In genomic region chr2:9335322-9335754, GRCh38 we compare ENCODE assay signal across 1 cellular context.
A peak's percentile ranks its signal among the peaks of the same experiment; 100 is the strongest.
TF ChIP-seq lines count a peak whose summit lies in the region.

No MANE protein-coding gene starts in this region.

TF ChIP-seq in HepG2, 621 proteins besides CTCF, POLR2A, EP300 and RAD21 (continued from another document and continues in another):
- TF ChIP-seq, protein P1, sequence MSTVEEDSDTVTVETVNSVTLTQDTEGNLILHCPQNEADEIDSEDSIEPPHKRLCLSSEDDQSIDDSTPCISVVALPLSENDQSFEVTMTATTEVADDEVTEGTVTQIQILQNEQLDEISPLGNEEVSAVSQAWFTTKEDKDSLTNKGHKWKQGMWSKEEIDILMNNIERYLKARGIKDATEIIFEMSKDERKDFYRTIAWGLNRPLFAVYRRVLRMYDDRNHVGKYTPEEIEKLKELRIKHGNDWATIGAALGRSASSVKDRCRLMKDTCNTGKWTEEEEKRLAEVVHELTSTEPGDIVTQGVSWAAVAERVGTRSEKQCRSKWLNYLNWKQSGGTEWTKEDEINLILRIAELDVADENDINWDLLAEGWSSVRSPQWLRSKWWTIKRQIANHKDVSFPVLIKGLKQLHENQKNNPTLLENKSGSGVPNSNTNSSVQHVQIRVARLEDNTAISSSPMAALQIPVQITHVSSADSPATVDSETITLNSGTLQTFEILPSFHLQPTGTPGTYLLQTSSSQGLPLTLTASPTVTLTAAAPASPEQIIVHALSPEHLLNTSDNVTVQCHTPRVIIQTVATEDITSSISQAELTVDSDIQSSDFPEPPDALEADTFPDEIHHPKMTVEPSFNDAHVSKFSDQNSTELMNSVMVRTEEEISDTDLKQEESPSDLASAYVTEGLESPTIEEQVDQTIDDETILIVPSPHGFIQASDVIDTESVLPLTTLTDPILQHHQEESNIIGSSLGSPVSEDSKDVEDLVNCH (CRISPR knock-in tag; IDR thresholded peaks at IDR 0.05), result 0 out of 2 replicates have a peak, but pooled peaks have one; percentile 58
- no peak for TF ChIP-seq AKNA (CRISPR knock-in tag; IDR thresholded peaks at IDR 0.05; ENCODE audit: borderline replicate concordance)
- TF ChIP-seq ZNF766 (CRISPR knock-in tag; IDR thresholded peaks at IDR 0.05; ENCODE audit: borderline replicate concordance), result no peak
- TF ChIP-seq HOXA3 (CRISPR knock-in tag; IDR thresholded peaks at IDR 0.05), result peak; percentile 85; the same call in 1 of the 2 replicates
- no peak for TF ChIP-seq SMAD1 (CRISPR knock-in tag; IDR thresholded peaks at IDR 0.05; ENCODE audit: borderline replicate concordance, low read depth)
- no peak for TF ChIP-seq ZKSCAN5 (CRISPR knock-in tag; IDR thresholded peaks at IDR 0.05)
- peak; percentile 85; the same call in 1 of the 2 replicates for TF ChIP-seq ZBTB25 (CRISPR knock-in tag; IDR thresholded peaks at IDR 0.05)
- TF ChIP-seq ZKSCAN1 (IDR thresholded peaks at IDR 0.05; ENCODE audit: low read length), result no peak
- 0 out of 2 replicates have a peak, but pooled peaks have one; percentile 36 for TF ChIP-seq ZNF782 (CRISPR knock-in tag; IDR thresholded peaks at IDR 0.05; ENCODE audit: borderline replicate concordance)
- 0 out of 2 replicates have a peak, but pooled peaks have one; percentile 33 for TF ChIP-seq NCOA2 (CRISPR knock-in tag; IDR thresholded peaks at IDR 0.05)
- TF ChIP-seq ZBTB8A (CRISPR knock-in tag; IDR thresholded peaks at IDR 0.05; ENCODE audit: borderline replicate concordance, low read depth), result no peak
- TF ChIP-seq NAIF1 (CRISPR knock-in tag; IDR thresholded peaks at IDR 0.05; ENCODE audit: borderline replicate concordance), result no peak
- no peak for TF ChIP-seq MLLT10 (CRISPR knock-in tag; IDR thresholded peaks at IDR 0.05)
- no peak; the same call in 1 of the 2 replicates for TF ChIP-seq SIX1 (CRISPR knock-in tag; IDR thresholded peaks at IDR 0.05; ENCODE audit: borderline replicate concordance)
- TF ChIP-seq SALL2 (CRISPR knock-in tag; IDR thresholded peaks at IDR 0.05), result no peak
- no peak for TF ChIP-seq NFIC (IDR thresholded peaks at IDR 0.05; ENCODE audit: low read length)
- no peak for TF ChIP-seq ZBTB2 (CRISPR knock-in tag; IDR thresholded peaks at IDR 0.05; ENCODE audit: low read depth)
- TF ChIP-seq MATR3 (CRISPR knock-in tag; IDR thresholded peaks at IDR 0.05), result no peak
- no peak for TF ChIP-seq ZNF597 (CRISPR knock-in tag; IDR thresholded peaks at IDR 0.05)
- no peak for TF ChIP-seq ATRX (CRISPR knock-in tag; IDR thresholded peaks at IDR 0.05; ENCODE audit: borderline replicate concordance)
- no peak for TF ChIP-seq SETDB1 (CRISPR knock-in tag; IDR thresholded peaks at IDR 0.05; ENCODE audit: borderline replicate concordance)
- TF ChIP-seq, protein P2, sequence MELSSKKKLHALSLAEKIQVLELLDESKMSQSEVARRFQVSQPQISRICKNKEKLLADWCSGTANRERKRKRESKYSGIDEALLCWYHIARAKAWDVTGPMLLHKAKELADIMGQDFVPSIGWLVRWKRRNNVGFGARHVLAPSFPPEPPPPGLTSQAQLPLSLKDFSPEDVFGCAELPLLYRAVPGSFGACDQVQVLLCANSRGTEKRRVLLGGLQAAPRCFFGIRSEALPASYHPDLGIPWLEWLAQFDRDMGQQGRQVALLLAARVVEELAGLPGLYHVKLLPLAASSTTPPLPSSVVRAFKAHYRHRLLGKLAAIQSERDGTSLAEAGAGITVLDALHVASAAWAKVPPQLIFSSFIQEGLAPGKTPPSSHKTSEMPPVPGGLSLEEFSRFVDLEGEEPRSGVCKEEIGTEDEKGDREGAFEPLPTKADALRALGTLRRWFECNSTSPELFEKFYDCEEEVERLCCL (CRISPR knock-in tag; IDR thresholded peaks at IDR 0.05; ENCODE audit: borderline replicate concordance), result no peak
- no peak; the same call in 1 of the 2 replicates for TF ChIP-seq ZNF264 (CRISPR knock-in tag; IDR thresholded peaks at IDR 0.05)
- no peak for TF ChIP-seq MAFK (conservative IDR thresholded peaks at IDR 0.05 in 1 of 2, IDR thresholded peaks at IDR 0.05 in 1 of 2; ENCODE audit: low read length in 2 of 2)
- TF ChIP-seq ZNF232 (CRISPR knock-in tag; IDR thresholded peaks at IDR 0.05; ENCODE audit: borderline replicate concordance), result peak; percentile 94
- TF ChIP-seq, protein P3, sequence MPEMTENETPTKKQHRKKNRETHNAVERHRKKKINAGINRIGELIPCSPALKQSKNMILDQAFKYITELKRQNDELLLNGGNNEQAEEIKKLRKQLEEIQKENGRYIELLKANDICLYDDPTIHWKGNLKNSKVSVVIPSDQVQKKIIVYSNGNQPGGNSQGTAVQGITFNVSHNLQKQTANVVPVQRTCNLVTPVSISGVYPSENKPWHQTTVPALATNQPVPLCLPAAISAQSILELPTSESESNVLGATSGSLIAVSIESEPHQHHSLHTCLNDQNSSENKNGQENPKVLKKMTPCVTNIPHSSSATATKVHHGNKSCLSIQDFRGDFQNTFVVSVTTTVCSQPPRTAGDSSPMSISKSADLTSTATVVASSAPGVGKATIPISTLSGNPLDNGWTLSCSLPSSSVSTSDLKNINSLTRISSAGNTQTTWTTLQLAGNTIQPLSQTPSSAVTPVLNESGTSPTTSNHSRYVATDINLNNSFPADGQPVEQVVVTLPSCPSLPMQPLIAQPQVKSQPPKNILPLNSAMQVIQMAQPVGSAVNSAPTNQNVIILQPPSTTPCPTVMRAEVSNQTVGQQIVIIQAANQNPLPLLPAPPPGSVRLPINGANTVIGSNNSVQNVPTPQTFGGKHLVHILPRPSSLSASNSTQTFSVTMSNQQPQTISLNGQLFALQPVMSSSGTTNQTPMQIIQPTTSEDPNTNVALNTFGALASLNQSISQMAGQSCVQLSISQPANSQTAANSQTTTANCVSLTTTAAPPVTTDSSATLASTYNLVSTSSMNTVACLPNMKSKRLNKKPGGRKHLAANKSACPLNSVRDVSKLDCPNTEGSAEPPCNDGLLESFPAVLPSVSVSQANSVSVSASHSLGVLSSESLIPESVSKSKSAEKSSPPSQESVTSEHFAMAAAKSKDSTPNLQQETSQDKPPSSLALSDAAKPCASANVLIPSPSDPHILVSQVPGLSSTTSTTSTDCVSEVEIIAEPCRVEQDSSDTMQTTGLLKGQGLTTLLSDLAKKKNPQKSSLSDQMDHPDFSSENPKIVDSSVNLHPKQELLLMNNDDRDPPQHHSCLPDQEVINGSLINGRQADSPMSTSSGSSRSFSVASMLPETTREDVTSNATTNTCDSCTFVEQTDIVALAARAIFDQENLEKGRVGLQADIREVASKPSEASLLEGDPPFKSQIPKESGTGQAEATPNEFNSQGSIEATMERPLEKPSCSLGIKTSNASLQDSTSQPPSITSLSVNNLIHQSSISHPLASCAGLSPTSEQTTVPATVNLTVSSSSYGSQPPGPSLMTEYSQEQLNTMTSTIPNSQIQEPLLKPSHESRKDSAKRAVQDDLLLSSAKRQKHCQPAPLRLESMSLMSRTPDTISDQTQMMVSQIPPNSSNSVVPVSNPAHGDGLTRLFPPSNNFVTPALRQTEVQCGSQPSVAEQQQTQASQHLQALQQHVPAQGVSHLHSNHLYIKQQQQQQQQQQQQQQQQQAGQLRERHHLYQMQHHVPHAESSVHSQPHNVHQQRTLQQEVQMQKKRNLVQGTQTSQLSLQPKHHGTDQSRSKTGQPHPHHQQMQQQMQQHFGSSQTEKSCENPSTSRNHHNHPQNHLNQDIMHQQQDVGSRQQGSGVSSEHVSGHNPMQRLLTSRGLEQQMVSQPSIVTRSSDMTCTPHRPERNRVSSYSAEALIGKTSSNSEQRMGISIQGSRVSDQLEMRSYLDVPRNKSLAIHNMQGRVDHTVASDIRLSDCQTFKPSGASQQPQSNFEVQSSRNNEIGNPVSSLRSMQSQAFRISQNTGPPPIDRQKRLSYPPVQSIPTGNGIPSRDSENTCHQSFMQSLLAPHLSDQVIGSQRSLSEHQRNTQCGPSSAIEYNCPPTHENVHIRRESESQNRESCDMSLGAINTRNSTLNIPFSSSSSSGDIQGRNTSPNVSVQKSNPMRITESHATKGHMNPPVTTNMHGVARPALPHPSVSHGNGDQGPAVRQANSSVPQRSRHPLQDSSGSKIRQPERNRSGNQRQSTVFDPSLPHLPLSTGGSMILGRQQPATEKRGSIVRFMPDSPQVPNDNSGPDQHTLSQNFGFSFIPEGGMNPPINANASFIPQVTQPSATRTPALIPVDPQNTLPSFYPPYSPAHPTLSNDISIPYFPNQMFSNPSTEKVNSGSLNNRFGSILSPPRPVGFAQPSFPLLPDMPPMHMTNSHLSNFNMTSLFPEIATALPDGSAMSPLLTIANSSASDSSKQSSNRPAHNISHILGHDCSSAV (CRISPR knock-in tag; IDR thresholded peaks at IDR 0.05; ENCODE audit: borderline replicate concordance), result no peak
- TF ChIP-seq, protein P4, sequence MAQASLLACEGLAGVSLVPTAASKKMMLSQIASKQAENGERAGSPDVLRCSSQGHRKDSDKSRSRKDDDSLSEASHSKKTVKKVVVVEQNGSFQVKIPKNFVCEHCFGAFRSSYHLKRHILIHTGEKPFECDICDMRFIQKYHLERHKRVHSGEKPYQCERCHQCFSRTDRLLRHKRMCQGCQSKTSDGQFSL (CRISPR knock-in tag; IDR thresholded peaks at IDR 0.05), result no peak
- TF ChIP-seq TEF (CRISPR knock-in tag; IDR thresholded peaks at IDR 0.05), result no peak
- TF ChIP-seq CERS6 (CRISPR knock-in tag; IDR thresholded peaks at IDR 0.05), result no peak
- no peak for TF ChIP-seq ZNF567 (CRISPR knock-in tag; IDR thresholded peaks at IDR 0.05; ENCODE audit: borderline replicate concordance)
